In genomic region chr9:127252405-127253093, GRCh38 we compare ENCODE assay signal across 1 cellular context.
TF ChIP-seq lines count a peak whose summit lies in the region.

No MANE protein-coding gene starts in this region.

TF ChIP-seq in IMR-90, 13 proteins besides CTCF, POLR2A, EP300 and RAD21:
- no peak for TF ChIP-seq CHD1 (IDR thresholded peaks at IDR 0.05; ENCODE audit: low read depth, low read length)
- no peak for TF ChIP-seq BHLHE40 (IDR thresholded peaks at IDR 0.05; ENCODE audit: low read depth, low read length)
- TF ChIP-seq CEBPB (IDR thresholded peaks at IDR 0.05; ENCODE audit: low read depth, low read length) = peak; percentile 38; the same call in 1 of the 2 replicates
- TF ChIP-seq SMC3 (IDR thresholded peaks at IDR 0.05; ENCODE audit: low read depth, low read length) = no peak
- no peak for TF ChIP-seq MAZ (IDR thresholded peaks at IDR 0.05; ENCODE audit: borderline replicate concordance, low read depth, low read length)
- TF ChIP-seq RCOR1 (IDR thresholded peaks at IDR 0.05; ENCODE audit: insufficient replicate concordance, low read length) = no peak
TF ChIP-seq in IMR-90: peak in this region for 1.
